In genomic region chr3:189303584-189303983, GRCh38 we compare ENCODE assay signal across 1 cellular context.
TF ChIP-seq lines count a peak whose summit lies in the region.

No MANE protein-coding gene starts in this region.

TF ChIP-seq in SK-N-SH treated with all-trans-retinoic acid at 6 μM for 48 hours, 23 proteins besides CTCF, POLR2A, EP300 and RAD21 (continued from another document):
- TF ChIP-seq TOX (CRISPR knock-in tag; IDR thresholded peaks at IDR 0.05; ENCODE audit: borderline replicate concordance) (no peak), PATZ1 (CRISPR knock-in tag; IDR thresholded peaks at IDR 0.05; ENCODE audit: borderline replicate concordance) (no peak), ESRRG (CRISPR knock-in tag; IDR thresholded peaks at IDR 0.05) (no peak), ISL1 (CRISPR knock-in tag; IDR thresholded peaks at IDR 0.05) (no peak), ZNF565 (CRISPR knock-in tag; conservative IDR thresholded peaks at IDR 0.05; ENCODE audit: low read depth) (no peak), CREB5 (CRISPR knock-in tag; IDR thresholded peaks at IDR 0.05; ENCODE audit: low read depth) (no peak), SNAI2 (CRISPR knock-in tag; IDR thresholded peaks at IDR 0.05) (no peak), TCF4 (CRISPR knock-in tag; IDR thresholded peaks at IDR 0.05; ENCODE audit: borderline replicate concordance) (no peak)
